Comparison of ENCODE assay signal across 8 cellular contexts in the genomic region with DNA sequence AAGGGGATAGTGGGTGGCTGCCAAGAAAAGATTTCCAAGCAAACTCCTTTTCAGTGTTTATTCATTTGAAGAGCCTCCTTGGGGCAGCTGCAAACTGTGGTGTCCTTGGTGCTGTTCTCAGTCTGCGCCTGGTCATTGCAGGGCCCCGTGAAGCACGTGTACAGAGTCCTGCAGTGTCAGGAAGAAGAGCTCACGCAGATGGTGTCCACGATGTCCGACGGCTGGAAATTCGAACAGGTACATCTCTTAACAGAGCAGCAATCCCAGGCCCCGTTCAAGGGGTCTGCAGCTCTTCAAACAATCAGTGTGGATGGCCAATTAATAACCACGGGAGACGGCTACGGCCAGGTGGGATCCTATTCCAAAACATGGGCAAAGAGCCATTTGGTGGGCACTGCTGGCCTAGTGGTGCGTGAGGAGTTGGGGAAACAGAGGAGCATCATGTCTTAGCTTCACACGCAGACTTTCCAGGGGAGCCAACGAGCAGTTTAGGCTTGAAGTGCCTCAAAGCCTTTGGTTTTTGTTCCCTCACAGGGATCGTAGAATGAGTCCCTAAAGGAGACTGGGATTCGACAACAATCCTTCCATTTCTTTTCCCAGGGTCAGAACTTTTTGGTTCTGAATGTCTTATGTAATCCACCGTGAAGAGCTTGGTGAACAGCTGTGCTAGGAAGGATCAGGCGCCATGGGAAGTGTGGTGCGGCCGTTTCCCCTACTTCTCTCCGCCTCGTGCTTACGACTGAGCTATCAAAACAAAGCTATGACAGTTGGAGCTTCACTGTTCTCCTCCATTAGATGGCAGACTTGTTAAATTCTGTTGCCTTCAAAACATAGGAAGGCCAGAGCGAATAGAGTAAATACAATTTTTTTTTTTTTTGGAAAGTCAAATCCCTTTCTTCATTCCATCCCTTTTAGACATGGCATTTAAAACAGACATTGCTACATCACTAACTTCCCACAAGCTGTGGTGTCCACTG. TPM values are rescaled to one million over a fixed set of nuclear protein-coding genes. Genes with fewer than 3 reads are reported as not detected.
A peak's percentile ranks its signal among the peaks of the same experiment; 100 is the strongest.
DNase-seq lines count a peak whose midpoint lies in the region; ATAC-seq, FAIRE-seq and TF ChIP-seq lines count a peak whose summit lies in the region.

No MANE protein-coding gene starts in this region.

- peak; percentile 67 for DNase-seq in Caki2 (ENCODE audit: low read depth)
- DNase-seq in MM.1S, result no peak
- no peak for DNase-seq in GM12878 (ENCODE audit: low read depth, low spot score)
- peak; percentile 78 for DNase-seq in iris pigment epithelial cell (ENCODE audit: low read depth)
- peak in 23 of 49 donors; percentile 10 to 75 (median 31) for DNase-seq in substantia nigra (lab: John Stamatoyannopoulos, UW)
- DNase-seq in NCI-H2107 treated with DMSO at 0.1 percent for 48 hours (lab: John Stamatoyannopoulos, UW; ENCODE audit: unreplicated experiment), result no peak
- DNase-seq in islet precursor cell, result no peak

- POLR2A ChIA-PET in GM12878 (lab: Charles Lee), result interaction anchor here (1.1 to 1.3 kb wide), 2 partner anchors 10 to 11 kb away, joined by 3 read pairs; no protein-coding TSS in a partner anchor

- H3K79me2 ChIP-seq in MM.1S (ENCODE audit: low read length) (no peaks in the 10 kb centered on the region), GM12878 (ENCODE audit: control insufficient read depth, insufficient read depth, low read length) (no peaks in the 10 kb centered on the region)

- H3K4me3 ChIP-seq in MM.1S (ENCODE audit: low read length) (no peak overlapping the region), GM12878 (no peak overlapping the region)

- no peak for TF ChIP-seq EP300 in GM12878 (IDR thresholded peaks at IDR 0.05; ENCODE audit: borderline replicate concordance in 1 of 2, control insufficient read depth in 1 of 2, low read depth in 2 of 2, low read length in 2 of 2)

- WGBS in GM12878 (ENCODE audit: insufficient coverage, insufficient replicate concordance, low lambda C conversion rate, missing lambda C conversion rate), result 91% methylated on average over 25 of the region's 25 CpGs

- no peaks in the 10 kb centered on the region for H3K9me2 ChIP-seq in MM.1S (replicated peaks; ENCODE audit: insufficient read depth, low read length)

- SMC1A ChIA-PET in GM12878 (lab: Charles Lee; ENCODE audit: uncharacterized antibody, unreplicated experiment), result interaction anchor here (0.6 to 1.6 kb wide), 9 partner anchors 11 to 142 kb away, joined by 3 to 7 read pairs (median 4); no protein-coding TSS in a partner anchor

- H3K36me3 ChIP-seq in MM.1S (replicated peaks; ENCODE audit: insufficient read depth, low read length) (no peaks in the 10 kb centered on the region; the same call in 1 of the 2 replicates), GM12878 (ENCODE audit: control insufficient read depth in 2 of 2, insufficient read depth in 2 of 2, low read length in 1 of 2) (peaks cover 7 to 16% of the 10 kb centered on the region in 2 experiments; a peak in 3 of 4 replicates)

- CTCF ChIA-PET in GM12878 (lab: Yijun Ruan, JAX), result interaction anchor here (0.6 to 3.8 kb wide), 22 partner anchors 11 to 181 kb away, joined by 3 to 37 read pairs (median 5); a partner anchor contains a TSS

- no peak for ATAC-seq in GM12878
- ATAC-seq in HG02840 (IDR thresholded peaks at IDR 0.05; ENCODE audit: low FRiP score, unreplicated experiment), result no peak

- in situ Hi-C loops in Caki2 (cut with HindIII; ENCODE audit: low pct_unique_long_range_greater_than_20kb, low sequenced_read_pairs) (no loop called here), GM12878 (cut with MboI) (no loop called here)

- H3K9ac ChIP-seq in MM.1S (ENCODE audit: low read length), result no peak overlapping the region
- H3K9ac ChIP-seq in GM12878 (ENCODE audit: control insufficient read depth, insufficient read depth, low read length), result no peak overlapping the region

- H3K27ac ChIP-seq in MM.1S (ENCODE audit: low read length) (no peak overlapping the region), GM12878 (ENCODE audit: control insufficient read depth, insufficient read depth) (no peak overlapping the region), substantia nigra (ENCODE audit: low read depth, low read length, poor library complexity, severe bottlenecking) (peak overlapping the region; percentile 73)

- H3K9me3 ChIP-seq in MM.1S (replicated peaks; ENCODE audit: insufficient read depth, low read length) (no peaks in the 10 kb centered on the region), GM12878 (replicated peaks; ENCODE audit: control insufficient read depth, insufficient read depth, low read length) (no peaks in the 10 kb centered on the region)

- H4K20me1 ChIP-seq in MM.1S (ENCODE audit: insufficient read depth, low read length) (no peaks in the 10 kb centered on the region), GM12878 (ENCODE audit: control insufficient read depth, insufficient read depth) (no peaks in the 10 kb centered on the region)

- BruUV-seq in GM12878 (replicated peaks; lab: Mats Ljungman, UMichigan), result no TSS peak

- TF ChIP-seq POLR2A in GM12878 (IDR thresholded peaks at IDR 0.05; ENCODE audit: low read depth, low read length), result no peak

- H2AFZ ChIP-seq in MM.1S (ENCODE audit: low read length) (no peak overlapping the region), GM12878 (ENCODE audit: control insufficient read depth, low read depth, low read length) (no peak overlapping the region)

- H3K4me1 ChIP-seq in MM.1S (ENCODE audit: low read length) (no peaks in the 10 kb centered on the region), GM12878 (ENCODE audit: control insufficient read depth, insufficient read depth, low read length) (no peaks in the 10 kb centered on the region)

- peak; percentile 38; the same call in 1 of the 2 replicates for TF ChIP-seq RAD21 in GM12878 (IDR thresholded peaks at IDR 0.05; ENCODE audit: insufficient read depth, low read depth, low read length)

- FAIRE-seq in GM12878 (lab: Jason Lieb, UNC), result no peak

- RAD21 ChIA-PET in GM12878 (lab: Charles Lee; ENCODE audit: unreplicated experiment), result interaction anchor here (0.7 to 1.7 kb wide), 10 partner anchors 9 to 147 kb away, joined by 3 to 7 read pairs (median 4); no protein-coding TSS in a partner anchor

- H3K27me3 ChIP-seq in MM.1S (replicated peaks; ENCODE audit: insufficient read depth, low read length), result no peaks in the 10 kb centered on the region
- no peaks in the 10 kb centered on the region for H3K27me3 ChIP-seq in GM12878 (replicated peaks in 1 of 2; ENCODE audit: control insufficient read depth in 2 of 2, insufficient read depth in 2 of 2, low read length in 1 of 2)

- no peaks in the 10 kb centered on the region for H3F3A ChIP-seq in MM.1S (ENCODE audit: insufficient read depth, low read length)

- no peak overlapping the region for H3K4me2 ChIP-seq in MM.1S (ENCODE audit: low read depth, low read length)
- no peak overlapping the region for H3K4me2 ChIP-seq in GM12878 (ENCODE audit: control insufficient read depth, insufficient read depth)

- peak; percentile 8; the same call in 1 of the 2 replicates for TF ChIP-seq CTCF in MM.1S (IDR thresholded peaks at IDR 0.05; ENCODE audit: low read length)
- TF ChIP-seq CTCF in GM12878 (IDR thresholded peaks at IDR 0.05 in 2 of 3, conservative IDR thresholded peaks at IDR 0.05 in 1 of 3; ENCODE audit: control insufficient read depth in 2 of 3, extremely low read depth in 1 of 3, insufficient read depth in 1 of 3, low read depth in 3 of 3, low read length in 3 of 3), result peak in 2 of 3 experiments; percentile 19 to 34; a peak in 2 of 6 replicates

- intact Hi-C loops in GM12878 (cut with micrococcal nuclease; ENCODE audit: unreplicated experiment), result no loop called here

RNA-seq across cellular contexts. Expression of a gene that starts 12.6 kb away (rescaled TPM):
- total RNA-seq in Caki2 (2014; rRNA removed; shearing (Covaris generic); ENCODE audit: low replicate concordance), result 17.9 and 26.6 TPM in 2 replicates
- total RNA-seq in GM12878 (2013; cell fraction: nucleolus; rRNA removed), result 9.1 and 11.1 TPM in 2 replicates
- 13.6 and 14.2 TPM in 2 replicates for total RNA-seq in GM12878 (2014; rRNA removed)
- 11.9 and 13.3 TPM in 2 replicates for total RNA-seq in GM12878 (2014; rRNA removed; fragmentation: Illumina TruSeq; extraction: Trizol)
- total RNA-seq in GM12878 (2021), result 16.7 and 16.8 TPM in 2 replicates
- 9.5 TPM for polyA plus RNA-seq in GM12878 (2011; ENCODE audit: low read depth)
- polyA plus RNA-seq in GM12878 (2011; rRNA removed), result 27.5 and 32.3 TPM in 2 replicates
- polyA plus RNA-seq in GM12878 (2011; cell fraction: cytosol; rRNA removed), result 27.2 and 28.9 TPM in 2 replicates
- 17.1 and 18.6 TPM in 2 replicates for polyA plus RNA-seq in GM12878 (2011; cell fraction: nucleus; rRNA removed)
- polyA plus RNA-seq in GM12878 (2012), result 11.4 and 12.4 TPM in 2 replicates
- polyA plus RNA-seq in GM12878 (2014; fragmentation: Illumina TruSeq; extraction: Trizol), result 17.3 and 20.0 TPM in 2 replicates
- polyA plus RNA-seq in GM12878 (2014; fragmentation: Nextera tagmentation; extraction: Ambion mirVana), result 1 to 10 TPM; 1.5 to 2.2 TPM
- polyA plus RNA-seq in GM12878 (2014; rRNA removed), result 15.6 and 16.1 TPM in 2 replicates
- 1 to 10 TPM; 1.5 to 4.5 TPM for polyA plus RNA-seq in GM12878 (2016; fragmentation: Nextera tagmentation; extraction: Ambion mirVana)
- polyA minus RNA-seq in GM12878 (2011; rRNA and poly(A)+ RNA removed), result 15.0 and 21.0 TPM in 2 replicates
- polyA minus RNA-seq in GM12878 (2011; cell fraction: cytosol; rRNA and poly(A)+ RNA removed), result 4.9 and 7.3 TPM in 2 replicates
- polyA minus RNA-seq in GM12878 (2011; cell fraction: nucleus; rRNA and poly(A)+ RNA removed), result 2.8 and 4.6 TPM in 2 replicates

RNA-seq across cellular contexts. Expression of a gene that starts 12.9 kb away (rescaled TPM):
- total RNA-seq in Caki2 (2014; rRNA removed; shearing (Covaris generic); ENCODE audit: low replicate concordance), result 289 and 430 TPM in 2 replicates
- 36.7 and 39.6 TPM in 2 replicates for total RNA-seq in GM12878 (2013; cell fraction: nucleolus; rRNA removed)
- total RNA-seq in GM12878 (2014; rRNA removed) (201 and 218 TPM in 2 replicates), GM12878 (2014; rRNA removed; fragmentation: Illumina TruSeq; extraction: Trizol) (303 and 307 TPM in 2 replicates), GM12878 (2021) (209 and 218 TPM in 2 replicates)
- 502 TPM for polyA plus RNA-seq in GM12878 (2011; ENCODE audit: low read depth)
- polyA plus RNA-seq in GM12878 (2011; rRNA removed) (172 and 241 TPM in 2 replicates), GM12878 (2014; fragmentation: Illumina TruSeq; extraction: Trizol) (338 and 519 TPM in 2 replicates), GM12878 (2014; fragmentation: Nextera tagmentation; extraction: Ambion mirVana) (100 to 1,000 TPM; 710 to 772 TPM), GM12878 (2014; rRNA removed) (186 and 195 TPM in 2 replicates), GM12878 (2016; fragmentation: Nextera tagmentation; extraction: Ambion mirVana) (100 to 1,000 TPM; 436 to 445 TPM)
- polyA plus RNA-seq in GM12878 (2011; cell fraction: cytosol; rRNA removed), result 200 and 326 TPM in 2 replicates
- 83.7 and 91.7 TPM in 2 replicates for polyA plus RNA-seq in GM12878 (2011; cell fraction: nucleus; rRNA removed)
- 300 and 334 TPM in 2 replicates for polyA plus RNA-seq in GM12878 (2012)
- 126 and 155 TPM in 2 replicates for polyA minus RNA-seq in GM12878 (2011; rRNA and poly(A)+ RNA removed)
- polyA minus RNA-seq in GM12878 (2011; cell fraction: cytosol; rRNA and poly(A)+ RNA removed), result 46.9 and 49.8 TPM in 2 replicates
- 23.5 and 27.0 TPM in 2 replicates for polyA minus RNA-seq in GM12878 (2011; cell fraction: nucleus; rRNA and poly(A)+ RNA removed)

RNA-seq across cellular contexts. Expression of a gene that starts 28.1 kb away (rescaled TPM):
- total RNA-seq in Caki2 (2014; rRNA removed; shearing (Covaris generic); ENCODE audit: low replicate concordance), result 3.0 and 4.4 TPM in 2 replicates
- 4.4 and 6.6 TPM in 2 replicates for total RNA-seq in GM12878 (2013; cell fraction: nucleolus; rRNA removed)
- total RNA-seq in GM12878 (2014; rRNA removed), result 0.76 and 1.2 TPM in 2 replicates
- total RNA-seq in GM12878 (2014; rRNA removed; fragmentation: Illumina TruSeq; extraction: Trizol), result 0.88 and 0.94 TPM in 2 replicates
- 3.1 and 3.4 TPM in 2 replicates for total RNA-seq in GM12878 (2021)
- polyA plus RNA-seq in GM12878 (2011; ENCODE audit: low read depth), result 0.83 TPM
- 0.17 and 0.30 TPM in 2 replicates for polyA plus RNA-seq in GM12878 (2011; rRNA removed)
- polyA plus RNA-seq in GM12878 (2011; cell fraction: cytosol; rRNA removed), result 0.57 and 0.84 TPM in 2 replicates
- polyA plus RNA-seq in GM12878 (2011; cell fraction: nucleus; rRNA removed), result 2.8 and 2.9 TPM in 2 replicates
- polyA plus RNA-seq in GM12878 (2012), result 2.9 and 4.1 TPM in 2 replicates
- 0.17 and 0.84 TPM in 2 replicates for polyA plus RNA-seq in GM12878 (2014; fragmentation: Illumina TruSeq; extraction: Trizol)
- polyA plus RNA-seq in GM12878 (2014; fragmentation: Nextera tagmentation; extraction: Ambion mirVana), result under 1 TPM; 0.03 to 0.16 TPM
- polyA plus RNA-seq in GM12878 (2014; rRNA removed), result 2.4 and 3.0 TPM in 2 replicates
- 1 to 10 TPM in 1 of 2 experiments, under 1 TPM in 1; 0.98 to 1.0 TPM for polyA plus RNA-seq in GM12878 (2016; fragmentation: Nextera tagmentation; extraction: Ambion mirVana)
- polyA minus RNA-seq in GM12878 (2011; rRNA and poly(A)+ RNA removed), result 0.22 and 0.41 TPM in 2 replicates
- 0.53 and 0.94 TPM in 2 replicates for polyA minus RNA-seq in GM12878 (2011; cell fraction: cytosol; rRNA and poly(A)+ RNA removed)
- polyA minus RNA-seq in GM12878 (2011; cell fraction: nucleus; rRNA and poly(A)+ RNA removed), result 0.73 and 0.96 TPM in 2 replicates

RNA-seq across cellular contexts. Expression of a gene that starts 47.2 kb away (rescaled TPM):
- total RNA-seq in Caki2 (2014; rRNA removed; shearing (Covaris generic); ENCODE audit: low replicate concordance), result 58.8 and 82.1 TPM in 2 replicates
- total RNA-seq in GM12878 (2013; cell fraction: nucleolus; rRNA removed), result 3.2 and 3.4 TPM in 2 replicates
- total RNA-seq in GM12878 (2014; rRNA removed) (64.3 and 65.6 TPM in 2 replicates), GM12878 (2014; rRNA removed; fragmentation: Illumina TruSeq; extraction: Trizol) (39.5 and 46.3 TPM in 2 replicates), GM12878 (2021) (43.0 and 44.0 TPM in 2 replicates)
- 28.1 TPM for polyA plus RNA-seq in GM12878 (2011; ENCODE audit: low read depth)
- polyA plus RNA-seq in GM12878 (2011; rRNA removed) (53.5 and 60.3 TPM in 2 replicates), GM12878 (2014; fragmentation: Illumina TruSeq; extraction: Trizol) (51.1 and 52.2 TPM in 2 replicates), GM12878 (2014; fragmentation: Nextera tagmentation; extraction: Ambion mirVana) (10 to 100 TPM; 23.0 to 43.7 TPM), GM12878 (2014; rRNA removed) (60.0 and 73.2 TPM in 2 replicates), GM12878 (2016; fragmentation: Nextera tagmentation; extraction: Ambion mirVana) (10 to 100 TPM; 52.7 to 59.2 TPM)
- polyA plus RNA-seq in GM12878 (2011; cell fraction: cytosol; rRNA removed), result 38.0 and 49.9 TPM in 2 replicates
- 23.0 and 24.4 TPM in 2 replicates for polyA plus RNA-seq in GM12878 (2011; cell fraction: nucleus; rRNA removed)
- polyA plus RNA-seq in GM12878 (2012), result 25.5 and 28.9 TPM in 2 replicates
- polyA minus RNA-seq in GM12878 (2011; rRNA and poly(A)+ RNA removed), result 13.5 and 16.6 TPM in 2 replicates
- 8.0 and 11.3 TPM in 2 replicates for polyA minus RNA-seq in GM12878 (2011; cell fraction: cytosol; rRNA and poly(A)+ RNA removed)
- 3.5 and 5.5 TPM in 2 replicates for polyA minus RNA-seq in GM12878 (2011; cell fraction: nucleus; rRNA and poly(A)+ RNA removed)

RNA-seq across cellular contexts. Expression of a gene that starts 50.1 kb away (rescaled TPM):
- 15.8 and 17.4 TPM in 2 replicates for total RNA-seq in Caki2 (2014; rRNA removed; shearing (Covaris generic); ENCODE audit: low replicate concordance)
- total RNA-seq in GM12878 (2013; cell fraction: nucleolus; rRNA removed), result 11.3 and 11.4 TPM in 2 replicates
- 5.6 and 6.1 TPM in 2 replicates for total RNA-seq in GM12878 (2014; rRNA removed)
- 4.1 and 5.6 TPM in 2 replicates for total RNA-seq in GM12878 (2014; rRNA removed; fragmentation: Illumina TruSeq; extraction: Trizol)
- total RNA-seq in GM12878 (2021), result 11.6 and 11.7 TPM in 2 replicates
- 4.5 TPM for polyA plus RNA-seq in GM12878 (2011; ENCODE audit: low read depth)
- polyA plus RNA-seq in GM12878 (2011; rRNA removed), result 2.4 and 5.2 TPM in 2 replicates
- polyA plus RNA-seq in GM12878 (2011; cell fraction: cytosol; rRNA removed), result 9.5 and 11.2 TPM in 2 replicates
- 8.6 and 10.6 TPM in 2 replicates for polyA plus RNA-seq in GM12878 (2011; cell fraction: nucleus; rRNA removed)
- polyA plus RNA-seq in GM12878 (2012), result 9.2 and 11.8 TPM in 2 replicates
- polyA plus RNA-seq in GM12878 (2014; fragmentation: Illumina TruSeq; extraction: Trizol), result 2.9 and 6.5 TPM in 2 replicates
- polyA plus RNA-seq in GM12878 (2014; fragmentation: Nextera tagmentation; extraction: Ambion mirVana), result 1 to 10 TPM; 1.5 to 4.3 TPM
- 6.9 and 10.9 TPM in 2 replicates for polyA plus RNA-seq in GM12878 (2014; rRNA removed)
- 10 to 100 TPM; 15.7 to 19.8 TPM for polyA plus RNA-seq in GM12878 (2016; fragmentation: Nextera tagmentation; extraction: Ambion mirVana)
- polyA minus RNA-seq in GM12878 (2011; rRNA and poly(A)+ RNA removed), result 7.3 and 10.3 TPM in 2 replicates
- 3.5 and 6.9 TPM in 2 replicates for polyA minus RNA-seq in GM12878 (2011; cell fraction: cytosol; rRNA and poly(A)+ RNA removed)
- 5.9 and 11.0 TPM in 2 replicates for polyA minus RNA-seq in GM12878 (2011; cell fraction: nucleus; rRNA and poly(A)+ RNA removed)

Comparison
In these comparisons a context has a peak if more than half of its experiments do, and no peak if none do; other contexts are left out.
1. DNase-seq: peak in Caki2 (single experiment) and iris pigment epithelial cell (single experiment); none in MM.1S (single experiment), GM12878 (single experiment), NCI-H2107 treated with DMSO at 0.1 percent for 48 hours (single experiment) and islet precursor cell (single experiment).